Comparison of ENCODE assay signal across 1 cellular context in the genomic region with DNA sequence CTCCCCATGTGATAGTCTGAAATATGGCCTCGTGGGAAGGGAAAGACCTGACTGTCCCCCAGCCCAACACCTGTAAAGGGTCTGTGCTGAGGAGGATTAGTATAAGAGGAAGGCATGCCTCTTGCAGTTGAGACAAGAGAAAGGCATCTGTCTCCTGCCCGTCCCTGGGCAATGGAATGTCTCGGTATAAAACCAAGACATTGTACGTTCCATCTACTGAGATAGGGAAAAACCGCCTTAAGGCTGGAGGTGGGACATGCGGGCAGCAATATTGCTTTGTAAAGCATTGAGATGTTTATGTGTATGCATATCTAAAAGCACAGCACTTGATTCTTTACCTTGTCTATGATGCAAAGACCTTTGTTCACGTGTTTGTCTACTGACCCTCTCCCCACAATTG. TPM values are rescaled to one million over a fixed set of nuclear protein-coding genes. Genes with fewer than 3 reads are reported as not detected.
"Had no signal": no experiment of that assay in that cellular context is flagged by ENCODE, and none has a peak within 500 bp of the region (broad histone marks: within the 10 kb centered on the region; RNA-seq: fewer than 3 reads in every experiment).

No MANE protein-coding gene starts in this region.

RNA-seq across cellular contexts. Expression of a gene that starts 52.5 kb away (rescaled TPM):
- total RNA-seq: fibroblast of lung had no signal
- polyA plus RNA-seq: fibroblast of lung had no signal
